ENCODE assay signal across 11 cellular contexts in genomic region chr10:1465421-1465902, GRCh38.
DNase-seq lines count a peak whose midpoint lies in the region; ATAC-seq and TF ChIP-seq lines count a peak whose summit lies in the region.
"Had no signal": no experiment of that assay in that cellular context is flagged by ENCODE, and none has a peak within 500 bp of the region (broad histone marks: within the 10 kb centered on the region; RNA-seq: fewer than 3 reads in every experiment).

No MANE protein-coding gene starts in this region.

- POLR2A ChIA-PET in T-cell (lab: Charles Lee), result no interaction called here

- 16 to 41% methylated on average over 8 to 15 of the region's 19 CpGs for WGBS in esophagus squamous epithelium, 2 donors

- H3K36me3 Mint-ChIP-seq in T-cell, result no peaks in the 10 kb centered on the region
- H3K36me3 Mint-ChIP-seq: CD14-positive monocyte had no signal

- H2AFZ ChIP-seq in DND-41 (ENCODE audit: low read depth, low read length), result no peak overlapping the region

- intact Hi-C loops in esophagus squamous epithelium (cut with DNase I) (no loop called here), left cardiac atrium (cut with DNase I) (no loop called here)

- H3K27me3 ChIP-seq in DND-41 (ENCODE audit: insufficient read depth, low read length, poor library complexity) (no peaks in the 10 kb centered on the region), esophagus squamous epithelium (peaks cover 0 to 9% (median 0%) of the 10 kb centered on the region in 4 donors)
- H3K27me3 ChIP-seq: SJCRH30 had no signal

- no peak overlapping the region for H3K4me3 Mint-ChIP-seq in T-cell
- H3K4me3 Mint-ChIP-seq: CD14-positive monocyte had no signal

- DNase-seq in DND-41 (peak; percentile 52), esophagus squamous epithelium (lab: John Stamatoyannopoulos, UW) (no peak), left cardiac atrium (no peak), coronary artery (ENCODE audit: low spot score) (no peak), T-cell (no peak)
- no peak for DNase-seq in activated CD8-positive, alpha-beta memory T cell treated with anti-CD3 and anti-CD28 coated beads, Interleukin-2, amount 50 U/mL, for 48 hours
- DNase-seq: NCI-H1694 treated with DMSO at 0.1 percent for 48 hours, SJCRH30 had no signal

- no peaks in the 10 kb centered on the region for H4K20me1 ChIP-seq in DND-41 (ENCODE audit: insufficient read depth, low read length)

- H3K27ac Mint-ChIP-seq in T-cell, result no peak overlapping the region
- H3K27ac Mint-ChIP-seq: CD14-positive monocyte had no signal

- H3K36me3 ChIP-seq in DND-41 (ENCODE audit: insufficient read depth, low read length) (no peaks in the 10 kb centered on the region), esophagus squamous epithelium (no peaks in the 10 kb centered on the region)
- H3K36me3 ChIP-seq: SJCRH30 had no signal

- no peaks in the 10 kb centered on the region for H3K79me2 ChIP-seq in DND-41 (ENCODE audit: insufficient read depth, low read length)

- H3K9me3 Mint-ChIP-seq in T-cell, result no peaks in the 10 kb centered on the region

- H3K27ac ChIP-seq in DND-41 (ENCODE audit: low read length) (peak overlapping the region; percentile 87), esophagus squamous epithelium (peak overlapping the region; percentile 50 to 89 (median 86)), coronary artery (no peak overlapping the region)
- H3K27ac ChIP-seq: SJCRH30 had no signal

- H3K27me3 Mint-ChIP-seq in T-cell, result peaks cover 5 to 12% of the 10 kb centered on the region in 2 donors

- H3K9me3 ChIP-seq in DND-41 (ENCODE audit: insufficient read depth, low read length, severe bottlenecking), result no peaks in the 10 kb centered on the region
- no peaks in the 10 kb centered on the region for H3K9me3 ChIP-seq in esophagus squamous epithelium
- H3K9me3 ChIP-seq: SJCRH30 had no signal

- TF ChIP-seq POLR2A in esophagus squamous epithelium (IDR thresholded peaks at IDR 0.05), result no peak

- H3K4me1 Mint-ChIP-seq in T-cell, result no peaks in the 10 kb centered on the region
- H3K4me1 Mint-ChIP-seq: CD14-positive monocyte had no signal

- no peak for TF ChIP-seq CTCF in DND-41 (IDR thresholded peaks at IDR 0.05; ENCODE audit: borderline replicate concordance, extremely low read depth, low read length, poor library complexity, severe bottlenecking)
- TF ChIP-seq CTCF in esophagus squamous epithelium (IDR thresholded peaks at IDR 0.05), result no peak
- TF ChIP-seq CTCF in coronary artery (IDR thresholded peaks at IDR 0.05), result no peak

- H3K4me2 ChIP-seq in DND-41 (ENCODE audit: insufficient read depth, low read length), result no peak overlapping the region

- H3K4me1 ChIP-seq in DND-41 (ENCODE audit: insufficient read depth, low read length) (peaks cover 59% of the 10 kb centered on the region), esophagus squamous epithelium (peaks cover 4 to 55% (median 8%) of the 10 kb centered on the region in 3 donors)
- H3K4me1 ChIP-seq: SJCRH30 had no signal

- ATAC-seq in DND-41 (ENCODE audit: insufficient read depth, low read depth) (peak; percentile 12; the same call in 1 of the 3 replicates), GM19463 (IDR thresholded peaks at IDR 0.05; ENCODE audit: unreplicated experiment) (peak; percentile 85), HG03280 (IDR thresholded peaks at IDR 0.05; ENCODE audit: unreplicated experiment) (peak; percentile 61), left cardiac atrium (no peak), T-cell (replicated peaks in 1 of 4) (no peak)

- CTCF ChIA-PET in T-cell (lab: Charles Lee), result no interaction called here

- H3K4me3 ChIP-seq in DND-41 (ENCODE audit: low read depth in 1 of 2, low read length in 2 of 2) (no peak overlapping the region), esophagus squamous epithelium (peak overlapping the region; percentile 15 to 49 (median 18)), coronary artery (no peak overlapping the region)
- H3K4me3 ChIP-seq: SJCRH30 had no signal

- H3K9ac ChIP-seq in DND-41 (ENCODE audit: low read depth, low read length), result no peak overlapping the region; the same call in 1 of the 2 replicates

Comparison
In these comparisons a context has a peak if more than half of its experiments do, and no peak if none do; other contexts are left out.
1. ATAC-seq: peak in DND-41 (single experiment), GM19463 (single experiment) and HG03280 (single experiment); none in left cardiac atrium (0 of 2) and T-cell (0 of 4).
2. H3K27ac ChIP-seq: peak in DND-41 (single experiment) and esophagus squamous epithelium (4 of 4); none in coronary artery (0 of 2).
3. H3K4me3 ChIP-seq: peak in esophagus squamous epithelium (4 of 4); none in DND-41 (0 of 2) and coronary artery (single experiment).